ENCODE assay signal across 1 cellular context in genomic region chr3:140205598-140205997, GRCh38.
TF ChIP-seq lines count a peak whose summit lies in the region.

No MANE protein-coding gene starts in this region.

TF ChIP-seq in H1, 55 proteins besides CTCF, POLR2A, EP300 and RAD21 (continued from another document):
- TF ChIP-seq EZH2 (IDR thresholded peaks at IDR 0.05; ENCODE audit: low read depth, low read length, severe bottlenecking) (no peak), SP4 (IDR thresholded peaks at IDR 0.05; ENCODE audit: low read length) (no peak)
